In genomic region chr15:70912187-70912586, GRCh38 we compare ENCODE assay signal across 23 cellular contexts. TPM values are rescaled to one million over a fixed set of nuclear protein-coding genes. Genes with fewer than 3 reads are reported as not detected.
"Had no signal": no experiment of that assay in that cellular context is flagged by ENCODE, and none has a peak within 500 bp of the region (broad histone marks: within the 10 kb centered on the region; RNA-seq: fewer than 3 reads in every experiment).

No MANE protein-coding gene starts in this region.

- DNase-seq: activated CD4-positive, alpha-beta T cell treated with anti-CD3 and anti-CD28 coated beads for 4 hours; activated CD8-positive, alpha-beta memory T cell treated with anti-CD3 and anti-CD28 coated beads, Interleukin-2, amount 50 U/mL, for 4 hours; activated CD8-positive, alpha-beta T cell treated with anti-CD3 and anti-CD28 coated beads for 36 hours; activated naive CD4-positive, alpha-beta T cell; aorta; central memory CD4-positive, alpha-beta T cell; MG63; NCI-H1105; NCI-H1436; NCI-H1694 treated with DMSO at 0.1 percent for 48 hours; NCI-H2029 treated with DMSO at 0.1 percent for 48 hours; NCI-H345; NCI-H510A; NCI-H526 treated with DMSO at 0.1 percent for 48 hours; NCI-H82; SHP77 treated with DMSO at 0.1 percent for 48 hours had no signal

- H3K4me3 Mint-ChIP-seq: activated CD8-positive, alpha-beta T cell treated with anti-CD3 and anti-CD28 coated beads for 36 hours; activated naive CD4-positive, alpha-beta T cell treated with anti-CD3 and anti-CD28 coated beads, Interleukin-2, amount 50 U/mL, for 24 hours; T-helper 1 cell treated with Interleukin-12 subunit alpha and Interleukin-12 subunit beta and Interleukin-4 antibody, amounts not matched to agents 30 μg/mL and 1 μg/mL, for 36 hours had no signal

- H3K27ac ChIP-seq: breast epithelium, KMS-11 had no signal

- H3K4me3 ChIP-seq: breast epithelium, MG63 had no signal

- H3K27me3 ChIP-seq: breast epithelium, MG63 had no signal

- H3K4me1 Mint-ChIP-seq: activated naive CD4-positive, alpha-beta T cell treated with anti-CD3 and anti-CD28 coated beads, Interleukin-2, amount 50 U/mL, for 24 hours had no signal

- H3K4me1 ChIP-seq: breast epithelium had no signal

- ATAC-seq: activated CD4-positive, CD25-positive, alpha-beta regulatory T cell treated with anti-CD3 and anti-CD28 coated beads, Interleukin-2, amount 50 U/mL, for 24 hours; activated CD8-positive, alpha-beta T cell treated with anti-CD3 and anti-CD28 coated beads for 36 hours; Panc1 had no signal

RNA-seq across cellular contexts. Expression of gene LRRC49, which starts 19.6 kb away (rescaled TPM):
- total RNA-seq: activated CD8-positive, alpha-beta T cell treated with anti-CD3 and anti-CD28 coated beads for 36 hours; OCI-LY7 had no signal

RNA-seq across cellular contexts. Expression of gene THAP10, which starts 20.0 kb away (rescaled TPM):
- total RNA-seq: activated CD8-positive, alpha-beta T cell treated with anti-CD3 and anti-CD28 coated beads for 36 hours; OCI-LY7 had no signal

RNA-seq across cellular contexts. Expression of gene LARP6, which starts 58.2 kb away (rescaled TPM):
- total RNA-seq: OCI-LY7 had no signal
